12 cellular contexts compared by ENCODE assay signal in the genomic region with DNA sequence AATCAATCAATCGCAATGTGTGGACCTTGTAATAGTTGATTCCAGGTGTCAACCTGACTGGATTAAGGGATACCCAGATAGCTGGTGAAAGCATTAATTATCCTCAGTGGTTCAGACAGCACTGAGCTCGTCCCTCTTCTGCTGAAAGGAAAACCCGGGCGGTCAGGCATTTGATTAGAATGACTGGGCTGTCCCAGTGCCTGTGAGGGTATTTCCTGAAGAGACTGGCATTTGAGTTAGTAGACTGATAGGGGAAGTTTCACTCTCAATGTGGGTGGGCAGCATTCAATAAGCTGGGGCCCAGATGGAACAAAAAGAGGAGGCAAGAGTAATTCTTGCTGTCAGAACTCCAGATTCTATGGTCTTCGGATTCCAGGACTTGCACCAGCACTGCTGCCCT.
"Had no signal": no experiment of that assay in that cellular context is flagged by ENCODE, and none has a peak within 500 bp of the region (broad histone marks: within the 10 kb centered on the region; RNA-seq: fewer than 3 reads in every experiment).

No MANE protein-coding gene starts in this region.

- H3K4me1 Mint-ChIP-seq: WTC11 had no signal

- H3K9me3 ChIP-seq: ascending aorta, colonic mucosa, gastroesophageal sphincter had no signal

- H3K9me3 Mint-ChIP-seq: activated T-cell treated with anti-CD3 and anti-CD28 coated beads, Interleukin-2, amount 50 U/mL, for 4 hours had no signal

- H3K27ac Mint-ChIP-seq: activated naive CD8-positive, alpha-beta T cell treated with anti-CD3 and anti-CD28 coated beads, Interleukin-2, amount 10 ng/mL, durations not matched to agents 7 days and 5 days; nephron progenitor cell; WTC11 had no signal

- H3K27ac ChIP-seq: ascending aorta, colonic mucosa, epithelial cell of prostate, gastroesophageal sphincter, spleen had no signal

- H3K4me3 ChIP-seq: ascending aorta, colonic mucosa, gastroesophageal sphincter, spleen had no signal

- ATAC-seq: activated T-cell treated with anti-CD3 and anti-CD28 coated beads, Interleukin-2, amount 50 U/mL, for 4 hours; gastroesophageal sphincter; sciatic nerve; WTC11 had no signal

- H3K27me3 ChIP-seq: ascending aorta, colonic mucosa, gastroesophageal sphincter, spleen had no signal

- H3K27me3 Mint-ChIP-seq: activated naive CD8-positive, alpha-beta T cell treated with anti-CD3 and anti-CD28 coated beads, Interleukin-2, amount 10 ng/mL, durations not matched to agents 7 days and 5 days had no signal

- H3K4me3 Mint-ChIP-seq: activated naive CD8-positive, alpha-beta T cell treated with anti-CD3 and anti-CD28 coated beads, Interleukin-2, amount 10 ng/mL, durations not matched to agents 7 days and 5 days; nephron progenitor cell; WTC11 had no signal

- DNase-seq: activated gamma-delta T cell; activated naive CD8-positive, alpha-beta T cell treated with anti-CD3 and anti-CD28 coated beads, Interleukin-2, amount 10 ng/mL, durations not matched to agents 7 days and 5 days; activated T-cell treated with anti-CD3 and anti-CD28 coated beads, Interleukin-2, amount 50 U/mL, for 4 hours; colonic mucosa; nephron progenitor cell; spleen; stimulated activated CD4-positive, alpha-beta T cell treated with anti-CD3 and anti-CD28 coated beads, Interleukin-2, amount 100 ng/mL, for 24 hours had no signal

- H3K36me3 ChIP-seq: ascending aorta, colonic mucosa, gastroesophageal sphincter had no signal

- H3K4me1 ChIP-seq: ascending aorta, colonic mucosa, gastroesophageal sphincter had no signal
